In genomic region chr11:72553748-72554147, GRCh38 we compare ENCODE assay signal across 11 cellular contexts.
DNase-seq lines count a peak whose midpoint lies in the region; ATAC-seq and TF ChIP-seq lines count a peak whose summit lies in the region.
"Had no signal": no experiment of that assay in that cellular context is flagged by ENCODE, and none has a peak within 500 bp of the region (broad histone marks: within the 10 kb centered on the region; RNA-seq: fewer than 3 reads in every experiment).

No MANE protein-coding gene starts in this region.

- no peak overlapping the region for H3K9ac ChIP-seq in H9 (ENCODE audit: extremely low read depth, insufficient read length, low read length)
- H3K9ac ChIP-seq in liver (ENCODE audit: low read depth in 1 of 2, low read length in 2 of 2): no peak overlapping the region

- no peak overlapping the region for H3K23ac ChIP-seq in H9 (ENCODE audit: insufficient read length, low read depth, low read length)

- no peak for ATAC-seq in GM19035 (IDR thresholded peaks at IDR 0.05; ENCODE audit: unreplicated experiment)
- no peak for ATAC-seq in HG02938 (IDR thresholded peaks at IDR 0.05; ENCODE audit: unreplicated experiment)

- no peak overlapping the region for H3K4ac ChIP-seq in H9 (ENCODE audit: low read depth, low read length)

- H4K5ac ChIP-seq in H9 (ENCODE audit: insufficient read length, low read depth, low read length): no peak overlapping the region

- H3K4me3 Mint-ChIP-seq in H9: no peak overlapping the region

- H2AK5ac ChIP-seq in H9 (ENCODE audit: insufficient read length, low read length): no peak overlapping the region

- H2BK15ac ChIP-seq in H9 (ENCODE audit: low read depth, low read length): no peak overlapping the region

- no peak overlapping the region for H3K4me2 ChIP-seq in H9 (ENCODE audit: insufficient read depth, insufficient read length, low read length)

- H3K18ac ChIP-seq in H9 (ENCODE audit: insufficient read length, low read depth, low read length): no peak overlapping the region

- peaks cover 0 to 4% of the 10 kb centered on the region in 2 experiments; a peak in 1 of 5 replicates for H3K9me3 Mint-ChIP-seq in H9

- no peak overlapping the region for H4K91ac ChIP-seq in H9 (ENCODE audit: insufficient read length, low read depth, low read length)

- DNase-seq in NCI-H82 (lab: John Stamatoyannopoulos, UW) (peak; percentile 59), NCI-H82 treated with DMSO at 0.1 percent for 48 hours (lab: John Stamatoyannopoulos, UW; ENCODE audit: unreplicated experiment) (no peak), H9 (peak; percentile 66), WERI-Rb-1 (peak; percentile 63), HuH-7 (ENCODE audit: low spot score) (no peak)
- DNase-seq: amniotic stem cell, NCI-H1694 had no signal

- H3K36me3 ChIP-seq in WERI-Rb-1: no peaks in the 10 kb centered on the region
- H3K36me3 ChIP-seq in liver (ENCODE audit: control insufficient read depth in 4 of 4, insufficient read depth in 3 of 4, low read depth in 1 of 4, low read length in 3 of 4): no peaks in the 10 kb centered on the region
- H3K36me3 ChIP-seq: thoracic aorta had no signal

- H3K4me3 ChIP-seq in WERI-Rb-1 (ENCODE audit: low read depth, low read length) (no peak overlapping the region), liver (ENCODE audit: low read depth in 1 of 3, low read length in 3 of 3) (no peak overlapping the region)
- H3K4me3 ChIP-seq: thoracic aorta had no signal

- peaks cover 8% of the 10 kb centered on the region for H3K27me3 Mint-ChIP-seq in H9 (ENCODE audit: low read depth)

- H3K27ac ChIP-seq in H9 (ENCODE audit: insufficient read length, low read depth, low read length) (no peak overlapping the region), WERI-Rb-1 (no peak overlapping the region), liver (ENCODE audit: low read depth in 1 of 2, low read length in 2 of 2) (no peak overlapping the region)
- H3K27ac ChIP-seq: thoracic aorta had no signal

- H3K79me1 ChIP-seq in H9 (ENCODE audit: insufficient read depth, low read depth, low read length, poor library complexity, severe bottlenecking): no peaks in the 10 kb centered on the region

- H3T11ph ChIP-seq in H9 (ENCODE audit: low read length): no peak overlapping the region

- H3K79me2 ChIP-seq in H9 (ENCODE audit: insufficient read depth, low read length): no peaks in the 10 kb centered on the region

- no CpG with 5 or more reads among the region's 4 CpGs for WGBS in H9 (ENCODE audit: extremely low coverage, insufficient read length, low lambda C conversion rate)
- WGBS in liver: 55% methylated on average over 4 of the region's 4 CpGs

- H2BK20ac ChIP-seq in H9 (ENCODE audit: low read depth, low read length, poor library complexity, severe bottlenecking): no peak overlapping the region

- peaks cover 6 to 7% of the 10 kb centered on the region in 2 experiments for H3K4me1 Mint-ChIP-seq in H9

- no peaks in the 10 kb centered on the region for H3K9me3 ChIP-seq in H9 (ENCODE audit: control insufficient read depth, low read depth, low read length)
- no peaks in the 10 kb centered on the region for H3K9me3 ChIP-seq in WERI-Rb-1 (ENCODE audit: severe bottlenecking)
- no peaks in the 10 kb centered on the region for H3K9me3 ChIP-seq in liver (ENCODE audit: control insufficient read depth in 4 of 4, low read length in 3 of 4)
- H3K9me3 ChIP-seq: thoracic aorta had no signal

- no peaks in the 10 kb centered on the region for H4K20me1 ChIP-seq in H9 (ENCODE audit: control insufficient read depth, insufficient read depth, insufficient read length)

- H3K4me1 ChIP-seq in H9 (ENCODE audit: insufficient read depth, low read length) (no peaks in the 10 kb centered on the region), liver (ENCODE audit: control insufficient read depth in 4 of 4, insufficient read depth in 4 of 4, low read length in 3 of 4) (no peaks in the 10 kb centered on the region)

- H2BK120ac ChIP-seq in H9 (ENCODE audit: low read depth, low read length, poor library complexity, severe bottlenecking): no peak overlapping the region

- no peak overlapping the region for H3K27ac Mint-ChIP-seq in H9

- H3K56ac ChIP-seq in H9 (ENCODE audit: insufficient read length, low read depth, low read length): no peak overlapping the region

- H3K27me3 ChIP-seq in H9 (ENCODE audit: insufficient read depth, low read length): no peaks in the 10 kb centered on the region
- no peaks in the 10 kb centered on the region for H3K27me3 ChIP-seq in WERI-Rb-1 (ENCODE audit: insufficient read depth, low read depth, severe bottlenecking)
- peaks cover 0 to 9% (median 2%) of the 10 kb centered on the region in 4 donors for H3K27me3 ChIP-seq in liver (ENCODE audit: control insufficient read depth in 4 of 4, insufficient read depth in 4 of 4, low read length in 3 of 4)

- H3K23me2 ChIP-seq in H9 (ENCODE audit: insufficient read length, low read depth, low read length, poor library complexity, severe bottlenecking): no peaks in the 10 kb centered on the region

- no peak overlapping the region for H2BK5ac ChIP-seq in H9 (ENCODE audit: insufficient read length, low read length)

- H4K8ac ChIP-seq in H9 (replicated peaks; ENCODE audit: insufficient read length, low read depth, low read length): no peak overlapping the region

- no peak overlapping the region for H2AFZ ChIP-seq in H9 (ENCODE audit: low read length)

- no peak overlapping the region for H2BK12ac ChIP-seq in H9 (ENCODE audit: insufficient read length, low read depth, low read length)

- peak; percentile 45 to 62 for TF ChIP-seq RAD21 in liver (IDR thresholded peaks at IDR 0.05)

- no peak overlapping the region for H3K14ac ChIP-seq in H9 (ENCODE audit: insufficient read depth, low read length)

- H3K36me3 Mint-ChIP-seq in H9 (ENCODE audit: insufficient read depth in 1 of 3, low read depth in 3 of 3): no peaks in the 10 kb centered on the region

- TF ChIP-seq CTCF in H9 (conservative IDR thresholded peaks at IDR 0.05) (peak; percentile 76), WERI-Rb-1 (IDR thresholded peaks at IDR 0.05; ENCODE audit: low read depth, low read length) (peak; percentile 82), liver (IDR thresholded peaks at IDR 0.05; ENCODE audit: low read depth, low read length, missing input control) (peak; percentile 24)

TF ChIP-seq in liver, 16 proteins besides CTCF, POLR2A, EP300 and RAD21:
- no peak for TF ChIP-seq JUND (IDR thresholded peaks at IDR 0.05)
- TF ChIP-seq GABPA (IDR thresholded peaks at IDR 0.05 in 1 of 2, conservative IDR thresholded peaks at IDR 0.05 in 1 of 2): no peak
- no peak for TF ChIP-seq NR2F2 (IDR thresholded peaks at IDR 0.05)
- no peak for TF ChIP-seq EGR1 (IDR thresholded peaks at IDR 0.05; ENCODE audit: low read depth in 2 of 2)
- TF ChIP-seq ZBTB33 (IDR thresholded peaks at IDR 0.05): no peak
- no peak for TF ChIP-seq FOXA2 (IDR thresholded peaks at IDR 0.05)
- no peak for TF ChIP-seq RXRA (IDR thresholded peaks at IDR 0.05)
- no peak for TF ChIP-seq SP1 (IDR thresholded peaks at IDR 0.05)
- no peak for TF ChIP-seq FOXA1 (IDR thresholded peaks at IDR 0.05)
- TF ChIP-seq REST (IDR thresholded peaks at IDR 0.05): no peak
- TF ChIP-seq ATF3 (IDR thresholded peaks at IDR 0.05): no peak
- no peak for TF ChIP-seq TAF1 (conservative IDR thresholded peaks at IDR 0.05)

Comparison
In these comparisons a context has a peak if more than half of its experiments do, and no peak if none do; other contexts are left out.
1. DNase-seq: peak in NCI-H82 (single experiment), H9 (single experiment) and WERI-Rb-1 (single experiment); none in NCI-H82 treated with DMSO at 0.1 percent for 48 hours (single experiment) and HuH-7 (single experiment).
2. CTCF ChIP-seq: peak in every context shown above with its lines; median percentile 82 in WERI-Rb-1; 76 in H9; 24 in liver.